Comparison of ENCODE assay signal across 14 cellular contexts in genomic region chr14:61602733-61603077, GRCh38.
A peak's percentile ranks its signal among the peaks of the same experiment; 100 is the strongest.
DNase-seq lines count a peak whose midpoint lies in the region; FAIRE-seq and TF ChIP-seq lines count a peak whose summit lies in the region.
"Had no signal": no experiment of that assay in that cellular context is flagged by ENCODE, and none has a peak within 500 bp of the region (broad histone marks: within the 10 kb centered on the region; RNA-seq: fewer than 3 reads in every experiment).

No MANE protein-coding gene starts in this region.

- no peak for TF ChIP-seq CTCF in fibroblast of pulmonary artery (IDR thresholded peaks at IDR 0.05; ENCODE audit: low read length, missing control alignments)

- H3K36me3 ChIP-seq in small intestine (ENCODE audit: control insufficient read depth in 2 of 2, insufficient read depth in 2 of 2, low read length in 2 of 2): no peaks in the 10 kb centered on the region
- H3K36me3 ChIP-seq: SJSA1 had no signal

- no peaks in the 10 kb centered on the region for H3K27me3 ChIP-seq in small intestine (ENCODE audit: control insufficient read depth in 2 of 2, insufficient read depth in 2 of 2, low read length in 2 of 2)
- H3K27me3 ChIP-seq: SJSA1 had no signal

- peak overlapping the region in 1 of 2 donors; percentile 69 for H3K27ac ChIP-seq in small intestine (ENCODE audit: low read depth in 1 of 2, low read length in 1 of 2)
- H3K27ac ChIP-seq: SJSA1 had no signal

- no peaks in the 10 kb centered on the region for H3K9me3 ChIP-seq in small intestine (ENCODE audit: control insufficient read depth, low read depth)
- H3K9me3 ChIP-seq: SJSA1 had no signal

- peak; percentile 60 for DNase-seq in HT-29 (ENCODE audit: low spot score)
- DNase-seq in NCI-H82 treated with DMSO at 0.1 percent for 48 hours (lab: John Stamatoyannopoulos, UW; ENCODE audit: unreplicated experiment): peak; percentile 80
- peak; percentile 65 for DNase-seq in fibroblast of pulmonary artery (ENCODE audit: low read depth)
- DNase-seq in small intestine: peak; percentile 62
- no peak for DNase-seq in A172 (ENCODE audit: low spot score)
- DNase-seq in DMS53 treated with DMSO at 0.1 percent for 48 hours (lab: John Stamatoyannopoulos, UW; ENCODE audit: unreplicated experiment): no peak
- DNase-seq in GOT3 (lab: John Stamatoyannopoulos, UW): no peak
- no peak for DNase-seq in Kasumi-1 (lab: John Stamatoyannopoulos, UW)
- DNase-seq: activated CD4-positive, alpha-beta T cell treated with anti-CD3 and anti-CD28 coated beads for 1 hour; activated naive CD4-positive, alpha-beta T cell treated with anti-CD3 and anti-CD28 coated beads, Interleukin-2, amount 10 ng/mL, durations not matched to agents 7 days and 5 days; DND-41; NCI-H1930 had no signal

- no peaks in the 10 kb centered on the region for H3K4me1 ChIP-seq in small intestine (ENCODE audit: control insufficient read depth in 2 of 2, insufficient read depth in 1 of 2, low read depth in 1 of 2, low read length in 1 of 2)

- WGBS in small intestine, 3 donors: 22 to 69% (median 39%) methylated on average over 1 of the region's 1 CpG

- H3K4me3 ChIP-seq in fibroblast of pulmonary artery (replicated peaks; ENCODE audit: low read depth, low read length) (no peak overlapping the region), small intestine (ENCODE audit: low read depth in 1 of 2, low read length in 2 of 2) (no peak overlapping the region)
- H3K4me3 ChIP-seq: SJSA1 had no signal

- no peak for FAIRE-seq in small intestine (lab: Jason Lieb, UNC)
- FAIRE-seq: frontal cortex had no signal

Comparison
In these comparisons a context has a peak if more than half of its experiments do, and no peak if none do; other contexts are left out.
1. DNase-seq: peak in HT-29 (single experiment), NCI-H82 treated with DMSO at 0.1 percent for 48 hours (single experiment), fibroblast of pulmonary artery (single experiment) and small intestine (single experiment); none in A172 (single experiment), DMS53 treated with DMSO at 0.1 percent for 48 hours (single experiment), GOT3 (single experiment) and Kasumi-1 (0 of 2).